8 cellular contexts compared by ENCODE assay signal in genomic region chr3:150183619-150184425, GRCh38.
DNase-seq lines count a peak whose midpoint lies in the region; ATAC-seq and TF ChIP-seq lines count a peak whose summit lies in the region.

No MANE protein-coding gene starts in this region.

- in situ Hi-C loops in KBM-7 (cut with MboI; ENCODE audit: low pct_unique_long_range_greater_than_20kb, low sequenced_read_pairs), result no loop called here

- H3K36me3 ChIP-seq in PC-3 (ENCODE audit: low read depth, low read length) (no peaks in the 10 kb centered on the region), gastroesophageal sphincter (no peaks in the 10 kb centered on the region), neural cell (ENCODE audit: insufficient read depth, low read length) (no peaks in the 10 kb centered on the region), testis (ENCODE audit: low read depth, missing control alignments) (no peaks in the 10 kb centered on the region)

- H3F3A ChIP-seq in PC-3 (ENCODE audit: low read length, unreplicated experiment), result no peaks in the 10 kb centered on the region
- no peaks in the 10 kb centered on the region for H3F3A ChIP-seq in neural cell (ENCODE audit: insufficient read depth, low read length, poor library complexity, severe bottlenecking)

- TF ChIP-seq CTCF in PC-3 (conservative IDR thresholded peaks at IDR 0.05; ENCODE audit: low read depth, low read length) (peak; percentile 92), gastroesophageal sphincter (IDR thresholded peaks at IDR 0.05) (peak; percentile 29 to 81 (median 62)), neural cell (IDR thresholded peaks at IDR 0.05; ENCODE audit: poor library complexity, severe bottlenecking) (peak; percentile 91), testis (IDR thresholded peaks at IDR 0.05) (peak; percentile 39 to 56 (median 47))

- H3K4me1 ChIP-seq in PC-3 (ENCODE audit: insufficient read depth, low read length) (peaks cover 16% of the 10 kb centered on the region), gastroesophageal sphincter (peaks cover 0 to 13% (median 0%) of the 10 kb centered on the region in 3 donors), testis (peaks cover 4% of the 10 kb centered on the region)

- H3K9me3 ChIP-seq in PC-3 (ENCODE audit: low read length) (no peaks in the 10 kb centered on the region), gastroesophageal sphincter (peaks cover 0 to 5% (median 0%) of the 10 kb centered on the region in 3 donors), neural cell (ENCODE audit: low read length) (no peaks in the 10 kb centered on the region), testis (no peaks in the 10 kb centered on the region)

- DNase-seq in DMS 273 treated with DMSO at 0.1 percent for 48 hours (lab: John Stamatoyannopoulos, UW) (peak; percentile 78), KBM-7 (peak; percentile 70), PC-3 (peak; percentile 86), testis (peak; percentile 79)
- peak; percentile 76 for DNase-seq in activated effector memory CD4-positive, alpha-beta T cell treated with anti-CD3 and anti-CD28 coated beads, Interleukin-2, amount 50 U/mL, for 16 hours

- POLR2A ChIA-PET in PC-3 (lab: Charles Lee; ENCODE audit: unreplicated experiment), result interaction anchor here (0.5 to 0.7 kb wide), 12 partner anchors 28 to 627 kb away, joined by 3 to 11 read pairs (median 4); no protein-coding TSS in a partner anchor

- H3K27ac ChIP-seq in PC-3 (ENCODE audit: low read length), result peak overlapping the region; percentile 33
- peak overlapping the region in 3 of 4 donors; percentile 0 to 55 (median 44) for H3K27ac ChIP-seq in gastroesophageal sphincter
- H3K27ac ChIP-seq in neural cell (ENCODE audit: low read length), result no peak overlapping the region
- H3K27ac ChIP-seq in testis, result peak overlapping the region in 1 of 2 donors; percentile 23

- H3K9me2 ChIP-seq in PC-3 (replicated peaks; ENCODE audit: low read length) (no peaks in the 10 kb centered on the region), neural cell (ENCODE audit: insufficient read depth, low read length) (no peaks in the 10 kb centered on the region)

- H3K4me2 ChIP-seq in PC-3 (ENCODE audit: low read length) (peak overlapping the region; percentile 88), neural cell (ENCODE audit: low read length) (no peak overlapping the region)

- TF ChIP-seq RAD21 in neural cell (conservative IDR thresholded peaks at IDR 0.05), result peak; percentile 91

- 2 to 9% methylated on average over 7 to 10 of the region's 22 CpGs for WGBS in gastroesophageal sphincter (ENCODE audit: low coverage in 1 of 2), 2 donors
- 1 to 2% methylated on average over 21 to 22 of the region's 22 CpGs for WGBS in testis, 2 donors

- ATAC-seq in GM21526 (IDR thresholded peaks at IDR 0.05; ENCODE audit: low FRiP score, unreplicated experiment), result peak; percentile 88
- ATAC-seq in PC-3, result peak; percentile 95
- peak; percentile 91 for ATAC-seq in gastroesophageal sphincter

- H2AFZ ChIP-seq in PC-3 (ENCODE audit: low read length) (peak overlapping the region; percentile 88), neural cell (ENCODE audit: low read depth, low read length) (no peak overlapping the region)

- no TSS peak for BruUV-seq in PC-3 (replicated peaks; lab: Mats Ljungman, UMichigan)

- intact Hi-C loops in PC-3 (cut with micrococcal nuclease) (loop anchor here (1.0 to 10.0 kb wide), 6 partner anchors 37 to 248 kb away; no protein-coding TSS in a partner anchor), testis (cut with DNase I; ENCODE audit: low total_unique reads) (loop anchor here (10.0 kb wide), 1 partner anchor 209 kb away; the partner anchor contains the start of gene PFN2)

- CTCF ChIA-PET in PC-3 (lab: Charles Lee), result interaction anchor here (0.6 to 1.4 kb wide), 12 partner anchors 34 to 311 kb away, joined by 3 to 57 read pairs (median 3); partner anchors contain the start of gene PFN2

- TF ChIP-seq EP300 in gastroesophageal sphincter (IDR thresholded peaks at IDR 0.05) (no peak), neural cell (conservative IDR thresholded peaks at IDR 0.05; ENCODE audit: poor library complexity, severe bottlenecking) (peak; percentile 13)

- no peak for TF ChIP-seq POLR2A in gastroesophageal sphincter (IDR thresholded peaks at IDR 0.05)
- TF ChIP-seq POLR2A in testis (IDR thresholded peaks at IDR 0.05), result no peak

- H3K4me3 ChIP-seq in PC-3 (ENCODE audit: low read length) (peak overlapping the region; percentile 66), gastroesophageal sphincter (peak overlapping the region; percentile 28 to 40), neural cell (ENCODE audit: low read length) (peak overlapping the region; percentile 62), testis (peak overlapping the region; percentile 29 to 46)

- H4K20me1 ChIP-seq in PC-3 (ENCODE audit: low read length) (no peaks in the 10 kb centered on the region), neural cell (ENCODE audit: insufficient read depth) (no peaks in the 10 kb centered on the region)

- H3K27me3 ChIP-seq in PC-3 (ENCODE audit: low read length) (no peaks in the 10 kb centered on the region), gastroesophageal sphincter (no peaks in the 10 kb centered on the region), neural cell (ENCODE audit: insufficient read depth, low read depth, low read length) (no peaks in the 10 kb centered on the region), testis (no peaks in the 10 kb centered on the region)

- no peaks in the 10 kb centered on the region for H3K79me2 ChIP-seq in PC-3 (ENCODE audit: low read length)
- H3K79me2 ChIP-seq in neural cell (replicated peaks; ENCODE audit: insufficient read depth, low read length), result no peaks in the 10 kb centered on the region

- peak overlapping the region; percentile 29 for H3K9ac ChIP-seq in PC-3 (ENCODE audit: low read length)
- H3K9ac ChIP-seq in neural cell (ENCODE audit: low read length), result peak overlapping the region; percentile 32

TF ChIP-seq in neural cell, 6 proteins besides CTCF, POLR2A, EP300 and RAD21:
- TF ChIP-seq TAF1 (IDR thresholded peaks at IDR 0.05; ENCODE audit: low read depth) (no peak), MXI1 (conservative IDR thresholded peaks at IDR 0.05; ENCODE audit: poor library complexity, severe bottlenecking) (peak; percentile 71), EZH2 (IDR thresholded peaks at IDR 0.05; ENCODE audit: borderline replicate concordance, insufficient read depth, low read length, poor library complexity, severe bottlenecking) (no peak), POLR2AphosphoS5 (IDR thresholded peaks at IDR 0.05) (peak; percentile 20), SMC3 (conservative IDR thresholded peaks at IDR 0.05; ENCODE audit: poor library complexity) (peak; percentile 95), REST (IDR thresholded peaks at IDR 0.05; ENCODE audit: borderline replicate concordance) (peak; percentile 29)
TF ChIP-seq in neural cell: peak in this region for 4.
